Comparison of ENCODE assay signal across 22 cellular contexts in genomic region chr16:83743720-83744119, GRCh38.
"Had no signal": no experiment of that assay in that cellular context is flagged by ENCODE, and none has a peak within 500 bp of the region (broad histone marks: within the 10 kb centered on the region; RNA-seq: fewer than 3 reads in every experiment).

No MANE protein-coding gene starts in this region.

- H3K4me1 ChIP-seq: adrenal gland, colonic mucosa, prostate gland, right atrium auricular region, stomach, testis, upper lobe of left lung had no signal

- H3K4me3 ChIP-seq: adrenal gland, colonic mucosa, left lung, lung, prostate gland, right atrium auricular region, stomach, testis, upper lobe of left lung had no signal

- FAIRE-seq: astrocyte, kidney had no signal

- H3K36me3 ChIP-seq: adrenal gland, colonic mucosa, left lung, prostate gland, stomach, upper lobe of left lung had no signal

- H3K9me3 ChIP-seq: adrenal gland, colonic mucosa, left lung, prostate gland, right atrium auricular region, testis, upper lobe of left lung had no signal

- H3K27ac ChIP-seq: adrenal gland, colonic mucosa, epithelial cell of prostate, left lung, prostate gland, right atrium auricular region, stomach, testis, upper lobe of left lung had no signal

- H3K27me3 ChIP-seq: adrenal gland, colonic mucosa, left lung, right atrium auricular region, stomach, testis, upper lobe of left lung had no signal

- ATAC-seq: activated T-cell treated with anti-CD3 and anti-CD28 coated beads, Interleukin-2, amount 50 U/mL, for 4 hours; naive thymus-derived CD8-positive, alpha-beta T cell had no signal

- DNase-seq: activated CD4-positive, alpha-beta T cell treated with anti-CD3 and anti-CD28 coated beads for 4 hours; activated CD4-positive, alpha-beta T cell treated with anti-CD3 and anti-CD28 coated beads, Interleukin-2, amount 50 U/mL, for 48 hours; activated CD4-positive, CD25-positive, alpha-beta regulatory T cell; activated CD8-positive, alpha-beta memory T cell treated with anti-CD3 and anti-CD28 coated beads, Interleukin-2, amount 50 U/mL, for 48 hours; activated naive CD4-positive, alpha-beta T cell; activated T-cell treated with anti-CD3 and anti-CD28 coated beads, Interleukin-2, amount 50 U/mL, for 4 hours; colonic mucosa; stimulated activated CD4-positive, alpha-beta T cell treated with anti-CD3 and anti-CD28 coated beads, Interleukin-12 subunit alpha, Interleukin-12 subunit beta, amount 100 ng/mL, for 4 hours; stomach; SW 1271; T-helper 17 cell had no signal
